19 cellular contexts compared by ENCODE assay signal in the genomic region with DNA sequence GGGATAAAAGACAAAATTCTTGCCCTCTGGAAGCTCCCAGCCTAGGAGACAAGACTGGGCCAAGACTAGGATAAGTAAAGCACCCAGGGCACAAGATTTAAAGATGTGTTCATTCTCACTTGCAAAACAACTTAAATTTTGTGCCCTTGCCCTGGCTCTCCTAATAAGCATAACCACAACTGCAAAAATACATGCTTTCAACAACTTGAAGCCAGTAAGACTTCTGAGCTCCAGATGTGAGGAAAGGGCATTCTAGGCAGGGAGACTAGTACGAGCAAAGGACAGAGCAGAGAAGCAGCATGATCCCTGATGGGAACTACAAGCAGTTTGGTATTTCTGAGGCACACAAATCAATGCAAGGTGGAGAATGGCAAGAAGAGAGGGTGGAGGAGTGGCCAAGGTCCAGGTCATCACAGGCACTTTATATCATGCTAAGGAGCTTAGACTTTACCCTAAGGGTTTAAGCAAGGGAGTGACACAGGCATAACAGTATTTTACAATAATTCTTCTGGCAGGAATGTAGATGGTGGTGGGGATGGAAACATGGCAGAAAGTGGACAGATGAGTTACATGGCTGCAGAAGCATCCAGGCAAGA. TPM values are rescaled to one million over a fixed set of nuclear protein-coding genes. Genes with fewer than 3 reads are reported as not detected.
DNase-seq lines count a peak whose midpoint lies in the region; FAIRE-seq and TF ChIP-seq lines count a peak whose summit lies in the region.
"Had no signal": no experiment of that assay in that cellular context is flagged by ENCODE, and none has a peak within 500 bp of the region (broad histone marks: within the 10 kb centered on the region; RNA-seq: fewer than 3 reads in every experiment).

No MANE protein-coding gene starts in this region.

- WGBS in mesenchymal stem cell: 65% methylated on average over 1 of the region's 1 CpG
- WGBS in small intestine, 3 donors: 18 to 69% (median 32%) methylated on average over 1 of the region's 1 CpG

- H3K27ac Mint-ChIP-seq in glutamatergic neuron (ENCODE audit: unreplicated experiment): no peak overlapping the region
- H3K27ac Mint-ChIP-seq: CD14-positive monocyte; CD8-positive, alpha-beta T cell had no signal

- H3K79me2 ChIP-seq in Loucy (ENCODE audit: insufficient read depth, low read length): no peaks in the 10 kb centered on the region
- no peaks in the 10 kb centered on the region for H3K79me2 ChIP-seq in MM.1S (ENCODE audit: low read length)

- H3K4me2 ChIP-seq in Loucy (ENCODE audit: low read depth, low read length, poor library complexity, severe bottlenecking) (no peak overlapping the region), mesenchymal stem cell (ENCODE audit: low read length, poor library complexity, severe bottlenecking) (no peak overlapping the region), MM.1S (ENCODE audit: low read depth, low read length) (no peak overlapping the region)
- H3K4me2 ChIP-seq: A549 had no signal

- H3F3A ChIP-seq in Loucy (ENCODE audit: low read depth) (no peaks in the 10 kb centered on the region), MM.1S (ENCODE audit: insufficient read depth, low read length) (no peaks in the 10 kb centered on the region)

- no peaks in the 10 kb centered on the region for H3K79me1 ChIP-seq in mesenchymal stem cell (replicated peaks; ENCODE audit: low read length, poor library complexity, severe bottlenecking)

- H2BK15ac ChIP-seq in mesenchymal stem cell (ENCODE audit: low read depth, poor library complexity, severe bottlenecking): no peak overlapping the region

- H3K9me3 ChIP-seq in Loucy (ENCODE audit: insufficient read depth, low read depth, low read length): no peaks in the 10 kb centered on the region
- no peaks in the 10 kb centered on the region for H3K9me3 ChIP-seq in mesenchymal stem cell (ENCODE audit: control insufficient read depth, low read length)
- H3K9me3 ChIP-seq in small intestine (ENCODE audit: control insufficient read depth, low read depth): no peaks in the 10 kb centered on the region
- H3K9me3 ChIP-seq in MM.1S (replicated peaks; ENCODE audit: insufficient read depth, low read length): no peaks in the 10 kb centered on the region
- H3K9me3 ChIP-seq: A549 had no signal

- H3K36me3 Mint-ChIP-seq in glutamatergic neuron (ENCODE audit: unreplicated experiment): peaks cover 5% of the 10 kb centered on the region
- H3K36me3 Mint-ChIP-seq: CD14-positive monocyte; CD8-positive, alpha-beta T cell had no signal

- no peaks in the 10 kb centered on the region for H3K36me3 ChIP-seq in Loucy (ENCODE audit: insufficient read depth, low read length)
- H3K36me3 ChIP-seq in mesenchymal stem cell (ENCODE audit: control insufficient read depth in 1 of 2, insufficient read depth in 2 of 2, low read depth in 1 of 2, low read length in 2 of 2): no peaks in the 10 kb centered on the region
- no peaks in the 10 kb centered on the region for H3K36me3 ChIP-seq in small intestine (ENCODE audit: control insufficient read depth in 2 of 2, insufficient read depth in 2 of 2, low read length in 2 of 2)
- no peaks in the 10 kb centered on the region for H3K36me3 ChIP-seq in MM.1S (replicated peaks; ENCODE audit: insufficient read depth, low read length)

- H3K4me1 ChIP-seq in Loucy (ENCODE audit: insufficient read depth, low read length, poor library complexity, severe bottlenecking) (no peaks in the 10 kb centered on the region), mesenchymal stem cell (ENCODE audit: control insufficient read depth, insufficient read depth, low read depth, low read length) (no peaks in the 10 kb centered on the region), small intestine (ENCODE audit: control insufficient read depth in 2 of 2, insufficient read depth in 1 of 2, low read depth in 1 of 2, low read length in 1 of 2) (no peaks in the 10 kb centered on the region), MM.1S (ENCODE audit: low read length) (no peaks in the 10 kb centered on the region)
- H3K4me1 ChIP-seq: A549 had no signal

- DNase-seq in epidermal melanocyte (ENCODE audit: insufficient read length, low spot score): peak; percentile 69
- no peak for DNase-seq in mesenchymal stem cell
- DNase-seq in small intestine: peak; percentile 80
- DNase-seq in glutamatergic neuron: no peak
- DNase-seq in MM.1S: no peak
- no peak for DNase-seq in activated CD4-positive, alpha-beta T cell treated with anti-CD3 and anti-CD28 coated beads, Interleukin-2, amount 50 U/mL, for 1 hour
- DNase-seq in NK-92 (lab: John Stamatoyannopoulos, UW; ENCODE audit: unreplicated experiment): no peak
- DNase-seq: CD8-positive, alpha-beta T cell; COR-L47; DND-41; GDM1; GOT3; HCEC 1CT had no signal

- H3K18ac ChIP-seq in mesenchymal stem cell (ENCODE audit: low read depth in 1 of 2, low read length in 2 of 2): no peak overlapping the region

- no peaks in the 10 kb centered on the region for H3K27me3 Mint-ChIP-seq in glutamatergic neuron (ENCODE audit: unreplicated experiment)

- H4K20me1 ChIP-seq in Loucy (ENCODE audit: insufficient read depth, low read length, poor library complexity, severe bottlenecking) (no peaks in the 10 kb centered on the region), MM.1S (ENCODE audit: insufficient read depth, low read length) (no peaks in the 10 kb centered on the region)

- H3K9me2 ChIP-seq in Loucy (replicated peaks; ENCODE audit: low read depth, low read length) (no peaks in the 10 kb centered on the region), MM.1S (replicated peaks; ENCODE audit: insufficient read depth, low read length) (no peaks in the 10 kb centered on the region)

- H3K9ac ChIP-seq in Loucy (ENCODE audit: low read depth, low read length, poor library complexity, severe bottlenecking): no peak overlapping the region
- no peak overlapping the region for H3K9ac ChIP-seq in mesenchymal stem cell (ENCODE audit: low read length)
- no peak overlapping the region for H3K9ac ChIP-seq in MM.1S (ENCODE audit: low read length)

- H3K27me3 ChIP-seq in Loucy (ENCODE audit: insufficient read depth, low read length, poor library complexity, severe bottlenecking) (no peaks in the 10 kb centered on the region), mesenchymal stem cell (ENCODE audit: control insufficient read depth in 1 of 2, insufficient read depth in 1 of 2, low read length in 2 of 2) (no peaks in the 10 kb centered on the region), small intestine (ENCODE audit: control insufficient read depth in 2 of 2, insufficient read depth in 2 of 2, low read length in 2 of 2) (no peaks in the 10 kb centered on the region), MM.1S (replicated peaks; ENCODE audit: insufficient read depth, low read length) (no peaks in the 10 kb centered on the region)

- TF ChIP-seq CTCF in Loucy (conservative IDR thresholded peaks at IDR 0.05; ENCODE audit: low read length) (no peak), glutamatergic neuron (IDR thresholded peaks at IDR 0.05; ENCODE audit: partially characterized antibody, unreplicated experiment) (no peak), MM.1S (IDR thresholded peaks at IDR 0.05; ENCODE audit: low read length) (no peak)

- no peak overlapping the region for H3K4ac ChIP-seq in mesenchymal stem cell (ENCODE audit: low read depth in 1 of 2, low read length in 2 of 2)

- no peak overlapping the region for H2AK5ac ChIP-seq in mesenchymal stem cell (ENCODE audit: low read length, severe bottlenecking)

- no peak overlapping the region for H3K4me3 Mint-ChIP-seq in glutamatergic neuron (ENCODE audit: unreplicated experiment)
- H3K4me3 Mint-ChIP-seq: CD14-positive monocyte; CD8-positive, alpha-beta T cell had no signal

- peak overlapping the region; percentile 5; the same call in 1 of the 2 replicates for H2AFZ ChIP-seq in Loucy (ENCODE audit: low read length)
- H2AFZ ChIP-seq in mesenchymal stem cell (ENCODE audit: low read depth, low read length): peak overlapping the region; percentile 1
- no peak overlapping the region for H2AFZ ChIP-seq in MM.1S (ENCODE audit: low read length)

- no peak for FAIRE-seq in small intestine (lab: Jason Lieb, UNC)
- FAIRE-seq: A549, D721Med, GM12892 had no signal

- H3K27ac ChIP-seq in mesenchymal stem cell (ENCODE audit: low read length, poor library complexity, severe bottlenecking) (no peak overlapping the region), small intestine (ENCODE audit: low read depth in 1 of 2, low read length in 1 of 2) (no peak overlapping the region), MM.1S (ENCODE audit: low read length) (no peak overlapping the region)
- H3K27ac ChIP-seq: A549, HL-60 had no signal

- H4K91ac ChIP-seq in mesenchymal stem cell (ENCODE audit: low read length): no peak overlapping the region

- no peaks in the 10 kb centered on the region for H3K9me3 Mint-ChIP-seq in glutamatergic neuron (ENCODE audit: unreplicated experiment)
- H3K9me3 Mint-ChIP-seq: CD8-positive, alpha-beta T cell had no signal

- H3K23ac ChIP-seq in mesenchymal stem cell (ENCODE audit: low read length in 2 of 2): no peak overlapping the region

- no peak overlapping the region for H4K8ac ChIP-seq in mesenchymal stem cell (ENCODE audit: low read length)

- H3K4me3 ChIP-seq in Loucy (ENCODE audit: low read length, poor library complexity, severe bottlenecking) (no peak overlapping the region), mesenchymal stem cell (ENCODE audit: insufficient read depth in 1 of 2, low read depth in 1 of 2, low read length in 2 of 2) (no peak overlapping the region), small intestine (ENCODE audit: low read depth in 1 of 2, low read length in 2 of 2) (no peak overlapping the region), MM.1S (ENCODE audit: low read length) (no peak overlapping the region)
- H3K4me3 ChIP-seq: A549 had no signal

- no peaks in the 10 kb centered on the region for H3K4me1 Mint-ChIP-seq in glutamatergic neuron (ENCODE audit: low read depth, unreplicated experiment)

- no peak overlapping the region for H3K14ac ChIP-seq in mesenchymal stem cell (ENCODE audit: low read length in 2 of 2)

- no peak overlapping the region for H2BK120ac ChIP-seq in mesenchymal stem cell (ENCODE audit: low read depth, low read length)

- H2BK12ac ChIP-seq in mesenchymal stem cell (ENCODE audit: low read length in 2 of 2): no peak overlapping the region

- no peak overlapping the region for H2BK5ac ChIP-seq in mesenchymal stem cell (ENCODE audit: low read depth, low read length, poor library complexity, severe bottlenecking)

RNA-seq across cellular contexts. Expression of a gene that starts 30.1 kb away (rescaled TPM):
- polyA plus RNA-seq in mesenchymal stem cell (2013, experiment 1 of 2): 53.2 TPM
- polyA plus RNA-seq in mesenchymal stem cell (2013, experiment 2 of 2): 52.4 TPM
- polyA plus RNA-seq in small intestine: 10 to 100 TPM; 21.6 to 68.2 (median 30.2) TPM
- total RNA-seq in glutamatergic neuron (ENCODE audit: unreplicated experiment): 15.9 TPM

Comparison
In these comparisons a context has a peak if more than half of its experiments do, and no peak if none do; other contexts are left out.
1. DNase-seq: peak in epidermal melanocyte (single experiment) and small intestine (single experiment); none in mesenchymal stem cell (single experiment), glutamatergic neuron (single experiment), MM.1S (single experiment), activated CD4-positive, alpha-beta T cell treated with anti-CD3 and anti-CD28 coated beads, Interleukin-2, amount 50 U/mL, for 1 hour (single experiment) and NK-92 (single experiment).